24 cellular contexts compared by ENCODE assay signal in genomic region chr3:149453140-149453805, GRCh38. TPM values are rescaled to one million over a fixed set of nuclear protein-coding genes. Genes with fewer than 3 reads are reported as not detected.
"Had no signal": no experiment of that assay in that cellular context is flagged by ENCODE, and none has a peak within 500 bp of the region (broad histone marks: within the 10 kb centered on the region; RNA-seq: fewer than 3 reads in every experiment).

No MANE protein-coding gene starts in this region.

- H3K27ac Mint-ChIP-seq: immature natural killer cell; naive B cell; nephron progenitor cell; stimulated activated naive B cell treated with anti-CD40 and anti-IgM and Interleukin-4, amounts not matched to agents 10 μg/mL and 1 μg/mL and 100 μg/mL, for 72 hours; stimulated activated naive CD8-positive, alpha-beta T cell treated with anti-CD3 and anti-CD28 coated beads, Interleukin-15, amount 100 ng/mL, for 72 hours had no signal

- H3K27ac ChIP-seq: left ventricle myocardium inferior, spleen, testis, tibial nerve had no signal

- H3K36me3 ChIP-seq: left ventricle myocardium inferior, spleen, tibial nerve had no signal

- H3K4me3 ChIP-seq: left ventricle myocardium inferior, lung, spleen, testis, tibial nerve had no signal

- H3K27me3 ChIP-seq: spleen, testis, tibial nerve had no signal

- DNase-seq: cerebellar nuclear complex; dermis blood vessel endothelial cell; foreskin fibroblast; immature natural killer cell; kidney; left cardiac atrium; left ventricle myocardium inferior; mesendoderm; naive B cell; nephron progenitor cell; posterior cingulate gyrus; spleen; stimulated activated CD4-positive, alpha-beta T cell treated with anti-CD3 and anti-CD28 coated beads, Interleukin-2, amount 100 ng/mL, for 24 hours; stimulated activated CD4-positive, alpha-beta T cell treated with anti-CD3 and anti-CD28 coated beads, Interleukin-4, amount 100 ng/mL, for 4 hours; stimulated activated naive B cell treated with anti-CD40 and anti-IgM and Interleukin-4, amounts not matched to agents 10 μg/mL and 1 μg/mL and 100 μg/mL, for 72 hours; stimulated activated naive CD8-positive, alpha-beta T cell treated with anti-CD3 and anti-CD28 coated beads, Interleukin-15, amount 100 ng/mL, for 72 hours; testis had no signal

- H3K4me3 Mint-ChIP-seq: immature natural killer cell; naive B cell; nephron progenitor cell; stimulated activated naive B cell treated with anti-CD40 and anti-IgM and Interleukin-4, amounts not matched to agents 10 μg/mL and 1 μg/mL and 100 μg/mL, for 72 hours; stimulated activated naive CD8-positive, alpha-beta T cell treated with anti-CD3 and anti-CD28 coated beads, Interleukin-15, amount 100 ng/mL, for 72 hours had no signal

- H3K36me3 Mint-ChIP-seq: stimulated activated naive B cell treated with anti-CD40 and anti-IgM and Interleukin-4, amounts not matched to agents 10 μg/mL and 1 μg/mL and 100 μg/mL, for 72 hours had no signal

- ATAC-seq: left cardiac atrium; sciatic nerve; stimulated activated naive B cell treated with anti-CD40 and anti-IgM and Interleukin-4, amounts not matched to agents 10 μg/mL and 1 μg/mL and 100 μg/mL, for 72 hours; stimulated activated naive CD8-positive, alpha-beta T cell treated with anti-CD3 and anti-CD28 coated beads, Interleukin-15, amount 100 ng/mL, for 72 hours had no signal

- H3K9me3 ChIP-seq: testis had no signal

RNA-seq across cellular contexts. Expression of gene TM4SF4, which starts 21.2 kb away (rescaled TPM):
- total RNA-seq: dermis blood vessel endothelial cell, left ventricle myocardium inferior, pulmonary artery endothelial cell, sciatic nerve, skeletal muscle tissue, spleen, subcutaneous adipose tissue, tibial nerve, ureter had no signal
- polyA plus RNA-seq: immature natural killer cell had no signal
